In the genomic region with DNA sequence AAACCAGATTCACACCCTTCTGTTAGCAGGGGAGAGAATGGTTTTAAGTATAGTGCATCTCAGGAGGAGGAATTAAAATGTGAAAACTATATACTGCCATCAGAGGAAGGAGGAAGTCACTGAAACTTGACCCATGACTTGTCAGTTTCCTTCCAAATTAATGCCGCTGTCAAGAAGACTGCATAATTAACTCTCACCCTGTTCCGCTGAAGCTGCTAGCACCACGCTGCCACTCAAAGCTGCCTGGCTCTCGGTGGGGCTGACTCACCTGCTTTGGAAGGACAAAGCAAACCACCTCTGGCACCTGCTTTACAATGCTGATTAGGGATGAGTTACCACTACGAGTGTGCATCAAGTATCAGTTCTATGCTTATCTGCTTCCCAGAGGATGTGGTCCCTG, we compare ENCODE assay signal across 20 cellular contexts. TPM values are rescaled to one million over a fixed set of nuclear protein-coding genes. Genes with fewer than 3 reads are reported as not detected.
DNase-seq lines count a peak whose midpoint lies in the region; ATAC-seq, FAIRE-seq and TF ChIP-seq lines count a peak whose summit lies in the region.
"Had no signal": no experiment of that assay in that cellular context is flagged by ENCODE, and none has a peak within 500 bp of the region (broad histone marks: within the 10 kb centered on the region; RNA-seq: fewer than 3 reads in every experiment).

No MANE protein-coding gene starts in this region.

- no peaks in the 10 kb centered on the region for H3K27me3 ChIP-seq in A673 (replicated peaks; ENCODE audit: insufficient read depth, low read depth, low read length, poor library complexity)
- H3K27me3 ChIP-seq: esophagus squamous epithelium had no signal

- no peak overlapping the region for H3K27ac ChIP-seq in A673 (ENCODE audit: low read depth, low read length, poor library complexity, severe bottlenecking)
- H3K27ac ChIP-seq: esophagus squamous epithelium, WERI-Rb-1 had no signal

- peaks cover 61% of the 10 kb centered on the region for H3K36me3 ChIP-seq in A673 (ENCODE audit: insufficient read depth, low read length, poor library complexity, severe bottlenecking)

- CTCF ChIA-PET in A673 (lab: Charles Lee), result no interaction called here

- no peak for FAIRE-seq in GM12892 (lab: Jason Lieb, UNC)
- FAIRE-seq: H54, RCC 7860 had no signal

- no peak overlapping the region for H3K4me3 ChIP-seq in A673 (ENCODE audit: low read depth, low read length, poor library complexity, severe bottlenecking)
- H3K4me3 ChIP-seq: esophagus squamous epithelium had no signal

- no peaks in the 10 kb centered on the region for H3K4me1 ChIP-seq in A673 (ENCODE audit: insufficient read depth, low read length, poor library complexity, severe bottlenecking)

- H3K9me3 ChIP-seq in A673 (ENCODE audit: low read depth, low read length, poor library complexity, severe bottlenecking), result no peaks in the 10 kb centered on the region
- H3K9me3 ChIP-seq: esophagus squamous epithelium had no signal

- TF ChIP-seq POLR2A in GM12892 (IDR thresholded peaks at IDR 0.05; ENCODE audit: low read depth, low read length), result no peak

- no TSS peak for BruUV-seq in A673 (replicated peaks; lab: Mats Ljungman, UMichigan)

- intact Hi-C loops in A673 (cut with micrococcal nuclease; ENCODE audit: unreplicated experiment), result no loop called here

- no peak for TF ChIP-seq CTCF in A673 (conservative IDR thresholded peaks at IDR 0.05; ENCODE audit: low read depth, low read length)

- POLR2A ChIA-PET in A673 (lab: Charles Lee; ENCODE audit: low non-redundant PET), result no interaction called here

- no peak for ATAC-seq in HG02763 (IDR thresholded peaks at IDR 0.05; ENCODE audit: unreplicated experiment)
- ATAC-seq: natural killer cell treated with Interleukin-12 subunit alpha and Interleukin-12 subunit beta and Interleukin-15 and Interleukin-18, amount 100 ng/mL, for 72 hours; T-helper 17 cell had no signal

- DNase-seq in COLO668 (lab: John Stamatoyannopoulos, UW; ENCODE audit: unreplicated experiment) (peak; percentile 1), MV-4-11 (lab: John Stamatoyannopoulos, UW) (peak; percentile 16), astrocyte of the hippocampus (ENCODE audit: low read depth, low spot score) (peak; percentile 33), medulla oblongata (ENCODE audit: extremely low spot score) (peak; percentile 14), GM12892 (ENCODE audit: insufficient read length) (no peak), A673 (ENCODE audit: low spot score) (no peak)
- no peak for DNase-seq in stimulated activated CD4-positive, alpha-beta T cell treated with anti-CD3 and anti-CD28 coated beads, Interleukin-2, amount 100 ng/mL, for 24 hours
- DNase-seq: activated CD4-positive, alpha-beta T cell treated with anti-CD3 and anti-CD28 coated beads, Interleukin-2, amount 50 U/mL, for 48 hours; activated naive CD4-positive, alpha-beta T cell; central memory CD4-positive, alpha-beta T cell; esophagus squamous epithelium; NCI-H1694; stimulated activated CD4-positive, alpha-beta T cell treated with anti-CD3 and anti-CD28 coated beads, Interleukin-2, amount 100 ng/mL, for 48 hours; stimulated activated naive CD4-positive, alpha-beta T cell treated with Interleukin-2 at 50 U/mL for 16 hours; T-helper 17 cell; WERI-Rb-1 had no signal

RNA-seq across cellular contexts. Expression of gene ULK2, which starts 37.8 kb away (rescaled TPM):
- polyA plus RNA-seq in GM12892 (2012; ENCODE audit: missing spikeins), result 3.6 TPM
- 12.9 and 15.6 TPM in 2 replicates for total RNA-seq in A673 (2021)

Comparison
In these comparisons a context has a peak if more than half of its experiments do, and no peak if none do; other contexts are left out.
1. DNase-seq: peak in COLO668 (single experiment), MV-4-11 (single experiment), astrocyte of the hippocampus (single experiment) and medulla oblongata (single experiment); none in GM12892 (single experiment), A673 (single experiment) and stimulated activated CD4-positive, alpha-beta T cell treated with anti-CD3 and anti-CD28 coated beads, Interleukin-2, amount 100 ng/mL, for 24 hours (0 of 2).